Comparison of ENCODE assay signal across 33 cellular contexts in the genomic region with DNA sequence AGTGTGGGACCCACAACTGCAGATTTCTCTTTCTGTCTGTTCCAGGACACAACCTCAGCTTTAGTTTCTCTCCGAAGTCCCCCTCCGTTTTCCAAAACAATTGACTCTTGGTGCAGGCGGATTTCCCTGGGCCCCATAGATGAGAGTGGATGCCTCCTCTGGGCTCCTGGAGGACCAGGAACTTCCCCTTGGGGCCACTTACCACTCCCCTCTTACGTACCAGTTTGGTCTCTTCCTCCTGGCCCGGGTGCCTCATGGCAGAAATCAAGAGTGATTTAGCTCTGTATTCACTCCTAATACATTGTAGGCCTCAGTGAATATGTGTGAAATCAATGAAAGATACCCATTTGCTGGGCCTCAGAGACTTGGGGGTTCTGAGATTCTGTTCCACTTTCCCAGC.
"Had no signal": no experiment of that assay in that cellular context is flagged by ENCODE, and none has a peak within 500 bp of the region (broad histone marks: within the 10 kb centered on the region; RNA-seq: fewer than 3 reads in every experiment).

No MANE protein-coding gene starts in this region.

- ATAC-seq: activated naive CD4-positive, alpha-beta T cell treated with anti-CD3 and anti-CD28 coated beads, Interleukin-2, amount 50 U/mL, for 72 hours; activated T-cell treated with anti-CD3 and anti-CD28 coated beads, Interleukin-2, amount 50 U/mL, for 4 hours; body of pancreas; PC-3; SK-N-SH treated with all-trans-retinoic acid at 6 μM for 48 hours; T-cell had no signal

- H3K27ac Mint-ChIP-seq: activated CD4-positive, alpha-beta T cell treated with anti-CD3 and anti-CD28 coated beads, Interleukin-2, amount 10 ng/mL, durations not matched to agents 7 days and 5 days; T-cell had no signal

- H3K4me1 Mint-ChIP-seq: activated CD4-positive, alpha-beta T cell treated with anti-CD3 and anti-CD28 coated beads, Interleukin-2, amount 10 ng/mL, durations not matched to agents 7 days and 5 days; T-cell had no signal

- H3K27me3 ChIP-seq: adrenal gland, body of pancreas, breast epithelium, Peyer's patch had no signal

- H3K27me3 Mint-ChIP-seq: activated CD4-positive, alpha-beta T cell treated with anti-CD3 and anti-CD28 coated beads, Interleukin-2, amount 10 ng/mL, durations not matched to agents 7 days and 5 days; T-cell had no signal

- H3K9me3 ChIP-seq: adrenal gland, body of pancreas, breast epithelium, Peyer's patch had no signal

- H3K9me3 Mint-ChIP-seq: activated CD4-positive, alpha-beta T cell treated with anti-CD3 and anti-CD28 coated beads, Interleukin-2, amount 10 ng/mL, durations not matched to agents 7 days and 5 days; activated naive CD4-positive, alpha-beta T cell treated with anti-CD3 and anti-CD28 coated beads, Interleukin-2, amount 50 U/mL, for 72 hours; activated T-cell treated with anti-CD3 and anti-CD28 coated beads, Interleukin-2, amount 50 U/mL, for 4 hours; T-cell had no signal

- H3K4me3 Mint-ChIP-seq: activated CD4-positive, alpha-beta T cell treated with anti-CD3 and anti-CD28 coated beads, Interleukin-2, amount 10 ng/mL, durations not matched to agents 7 days and 5 days; activated T-cell treated with anti-CD3 and anti-CD28 coated beads, Interleukin-2, amount 50 U/mL, for 4 hours; T-cell had no signal

- H3K27ac ChIP-seq: adrenal gland, body of pancreas, breast epithelium, KMS-11, Peyer's patch, WERI-Rb-1 had no signal

- DNase-seq: activated CD4-positive, alpha-beta T cell treated with anti-CD3 and anti-CD28 coated beads for 1 hour; activated CD4-positive, alpha-beta T cell treated with anti-CD3 and anti-CD28 coated beads, Interleukin-2, amount 10 ng/mL, durations not matched to agents 7 days and 5 days; activated CD4-positive, alpha-beta T cell treated with anti-CD3 and anti-CD28 coated beads, Interleukin-2, amount 50 U/mL, for 48 hours; activated CD4-positive, CD25-positive, alpha-beta regulatory T cell; activated effector memory CD4-positive, alpha-beta T cell treated with anti-CD3 and anti-CD28 coated beads, Interleukin-2, amount 50 U/mL, for 16 hours; activated naive CD4-positive, alpha-beta T cell treated with Interleukin-2 at 50 U/mL for 16 hours; activated T-cell treated with anti-CD3 and anti-CD28 coated beads, Interleukin-2, amount 50 U/mL, for 4 hours; body of pancreas; MM.1S; MV-4-11; NCI-H1092; NCI-H1417; NCI-H146; NCI-H187; NCI-H2029 treated with DMSO at 0.1 percent for 48 hours; NCI-H2107; NCI-H2171; NCI-H510A; NCI-H526; NCI-H748 treated with DMSO at 0.1 percent for 48 hours; NK-92 treated with Interleukin-12 subunit alpha and Interleukin-12 subunit beta, amount 100 ng/mL, for 24 hours; PC-3; Peyer's patch; RPMI8226; SHP77 treated with DMSO at 0.1 percent for 48 hours; T-cell; T1000; WERI-Rb-1 had no signal
